ENCODE assay signal across 5 cellular contexts in the genomic region with DNA sequence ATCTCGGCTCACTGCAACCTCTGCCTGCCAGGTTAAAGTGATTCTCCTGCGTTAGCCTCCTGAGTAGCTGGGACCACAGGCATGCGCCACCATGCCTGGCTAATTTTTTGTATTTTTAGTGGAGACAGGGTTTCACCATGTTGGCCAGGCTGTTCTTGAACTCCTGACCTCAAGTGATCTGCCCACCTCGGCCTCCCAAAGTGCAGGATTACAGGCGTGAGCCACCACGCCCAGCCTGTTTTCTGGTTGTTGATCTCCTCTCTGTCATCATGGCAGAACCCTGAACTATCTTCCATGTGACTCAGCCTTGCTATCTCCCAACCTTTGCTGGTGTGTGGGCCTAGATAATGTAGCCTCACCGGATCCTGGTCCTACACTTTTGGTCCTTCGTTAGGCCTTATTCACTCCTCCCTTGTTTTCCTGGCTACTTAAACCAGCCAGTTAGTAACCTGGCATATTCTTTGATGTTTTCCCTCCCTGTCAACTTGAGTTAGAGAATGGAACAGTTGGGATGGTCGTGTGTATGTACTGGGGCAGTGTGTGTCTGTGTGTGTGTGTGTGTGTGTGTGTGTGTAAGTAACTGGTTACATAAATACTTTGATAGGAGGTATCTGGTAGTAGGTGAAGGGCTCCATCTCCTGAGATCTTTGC. TPM values are rescaled to one million over a fixed set of nuclear protein-coding genes. Genes with fewer than 3 reads are reported as not detected.
"Had no signal": no experiment of that assay in that cellular context is flagged by ENCODE, and none has a peak within 500 bp of the region (broad histone marks: within the 10 kb centered on the region; RNA-seq: fewer than 3 reads in every experiment).

No MANE protein-coding gene starts in this region.

RNA-seq across cellular contexts. Expression of a gene that starts 22.8 kb away (rescaled TPM):
- total RNA-seq: GM23248, H4, H9, HepG2, HT-29 had no signal
- polyA plus RNA-seq: GM23248, HepG2 had no signal
